8 cellular contexts compared by ENCODE assay signal in genomic region chr13:108915634-108916497, GRCh38.
A peak's percentile ranks its signal among the peaks of the same experiment; 100 is the strongest.
DNase-seq lines count a peak whose midpoint lies in the region; ATAC-seq and TF ChIP-seq lines count a peak whose summit lies in the region.

No MANE protein-coding gene starts in this region.

- no peak overlapping the region for H2BK12ac ChIP-seq in trophoblast cell (ENCODE audit: low read length)

- H2AFZ ChIP-seq in ACC112 (ENCODE audit: low read length, unreplicated experiment), result peak overlapping the region; percentile 74
- H2AFZ ChIP-seq in PC-9, result peak overlapping the region; percentile 49
- no peak overlapping the region for H2AFZ ChIP-seq in trophoblast cell (ENCODE audit: insufficient read depth, low read length, poor library complexity)

- peaks cover 29% of the 10 kb centered on the region for H3F3A ChIP-seq in PC-9 (ENCODE audit: insufficient read depth, low read depth)

- no peak overlapping the region for H3K4ac ChIP-seq in trophoblast cell (ENCODE audit: low read depth, low read length)

- H3K4me3 Mint-ChIP-seq in activated T-helper 2 cell treated with anti-CD3 and anti-CD28 coated beads, Interferon-gamma antibody, Interleukin-2, Interleukin-4, amounts not matched to agents 10 μg/mL and 5 μg/mL and 100 μg/mL, durations not matched to agents 14 hours and 24 hours and 36 hours (ENCODE audit: low read depth), result peak overlapping the region; percentile 60

- H3K4me2 ChIP-seq in PC-9 (peak overlapping the region; percentile 80), trophoblast cell (ENCODE audit: low read length) (no peak overlapping the region)

- ATAC-seq in GM18868 (IDR thresholded peaks at IDR 0.05; ENCODE audit: unreplicated experiment) (peak; percentile 95), HG03103 (IDR thresholded peaks at IDR 0.05; ENCODE audit: low read depth, unreplicated experiment) (peak; percentile 94)

- TF ChIP-seq EP300 in tibial nerve (IDR thresholded peaks at IDR 0.05), result peak; percentile 89 to 95

- H3K36me3 Mint-ChIP-seq in activated T-helper 2 cell treated with anti-CD3 and anti-CD28 coated beads, Interferon-gamma antibody, Interleukin-2, Interleukin-4, amounts not matched to agents 10 μg/mL and 5 μg/mL and 100 μg/mL, durations not matched to agents 14 hours and 24 hours and 36 hours (ENCODE audit: low read depth), result no peaks in the 10 kb centered on the region

- H3K36me3 ChIP-seq in ACC112 (ENCODE audit: insufficient read depth, low read length), result no peaks in the 10 kb centered on the region
- H3K36me3 ChIP-seq in PC-9 (ENCODE audit: low read depth), result no peaks in the 10 kb centered on the region
- H3K36me3 ChIP-seq in trophoblast cell (ENCODE audit: control insufficient read depth in 1 of 2, insufficient read depth in 2 of 2, low read length in 2 of 2), result no peaks in the 10 kb centered on the region
- H3K36me3 ChIP-seq in tibial nerve, result no peaks in the 10 kb centered on the region

- no peaks in the 10 kb centered on the region for H4K20me1 ChIP-seq in PC-9 (ENCODE audit: insufficient read depth)

- H2AK5ac ChIP-seq in trophoblast cell (ENCODE audit: low read length), result no peak overlapping the region

- H3K79me1 ChIP-seq in trophoblast cell (ENCODE audit: low read length), result no peaks in the 10 kb centered on the region

- H3K9me3 Mint-ChIP-seq in activated T-helper 2 cell treated with anti-CD3 and anti-CD28 coated beads, Interferon-gamma antibody, Interleukin-2, Interleukin-4, amounts not matched to agents 10 μg/mL and 5 μg/mL and 100 μg/mL, durations not matched to agents 14 hours and 24 hours and 36 hours, result no peaks in the 10 kb centered on the region

- H3K4me1 ChIP-seq in ACC112 (ENCODE audit: control insufficient read depth, insufficient read depth, low read length, unreplicated experiment), result peaks cover 28% of the 10 kb centered on the region
- peaks cover 56% of the 10 kb centered on the region for H3K4me1 ChIP-seq in PC-9 (replicated peaks; ENCODE audit: insufficient read depth)
- H3K4me1 ChIP-seq in trophoblast cell (ENCODE audit: control insufficient read depth in 1 of 2, insufficient read depth in 2 of 2, low read length in 2 of 2), result no peaks in the 10 kb centered on the region
- peaks cover 0 to 43% (median 3%) of the 10 kb centered on the region in 4 donors for H3K4me1 ChIP-seq in tibial nerve

- H3K9me2 ChIP-seq in PC-9 (ENCODE audit: insufficient read depth), result no peaks in the 10 kb centered on the region

- H3K4me3 ChIP-seq in ACC112 (ENCODE audit: low read depth, low read length), result peak overlapping the region; percentile 57
- peak overlapping the region; percentile 47 for H3K4me3 ChIP-seq in PC-9
- H3K4me3 ChIP-seq in trophoblast cell (ENCODE audit: low read depth, low read length), result no peak overlapping the region
- H3K4me3 ChIP-seq in tibial nerve, result peak overlapping the region in 1 of 4 donors; percentile 29

- TF ChIP-seq POLR2A in tibial nerve (IDR thresholded peaks at IDR 0.05), result peak in 1 of 2 donors; percentile 30

- no peaks in the 10 kb centered on the region for H3K79me2 ChIP-seq in ACC112 (ENCODE audit: control insufficient read depth, insufficient read depth, low read length, unreplicated experiment)
- H3K79me2 ChIP-seq in PC-9 (ENCODE audit: low read depth), result no peaks in the 10 kb centered on the region
- H3K79me2 ChIP-seq in trophoblast cell (ENCODE audit: control insufficient read depth, insufficient read depth, low read length, poor library complexity), result no peaks in the 10 kb centered on the region

- peaks cover 21% of the 10 kb centered on the region for H3K4me1 Mint-ChIP-seq in activated T-helper 2 cell treated with anti-CD3 and anti-CD28 coated beads, Interferon-gamma antibody, Interleukin-2, Interleukin-4, amounts not matched to agents 10 μg/mL and 5 μg/mL and 100 μg/mL, durations not matched to agents 14 hours and 24 hours and 36 hours (ENCODE audit: low read depth)

- intact Hi-C loops in PC-9 (cut with micrococcal nuclease; ENCODE audit: unreplicated experiment), result loop anchor here (1.0 to 10.0 kb wide), 11 partner anchors 41 to 1529 kb away; partner anchors contain the start of gene IRS2
- intact Hi-C loops in activated T-helper 2 cell treated with anti-CD3 and anti-CD28 coated beads, Interferon-gamma antibody, Interleukin-2, Interleukin-4, amounts not matched to agents 10 μg/mL and 5 μg/mL and 100 μg/mL, durations not matched to agents 14 hours and 24 hours and 36 hours (cut with micrococcal nuclease), result loop anchor here (1.0 to 5.0 kb wide), 3 partner anchors 17 to 871 kb away; partner anchors contain the start of genes ABHD13 and IRS2

- H3K14ac ChIP-seq in trophoblast cell (ENCODE audit: low read length), result no peak overlapping the region

- H3K18ac ChIP-seq in trophoblast cell (ENCODE audit: low read length), result no peak overlapping the region

- peaks cover 15% of the 10 kb centered on the region for H3K27me3 Mint-ChIP-seq in activated T-helper 2 cell treated with anti-CD3 and anti-CD28 coated beads, Interferon-gamma antibody, Interleukin-2, Interleukin-4, amounts not matched to agents 10 μg/mL and 5 μg/mL and 100 μg/mL, durations not matched to agents 14 hours and 24 hours and 36 hours (ENCODE audit: low read depth)

- H3K27me3 ChIP-seq in ACC112 (ENCODE audit: insufficient read depth, low read length), result no peaks in the 10 kb centered on the region
- H3K27me3 ChIP-seq in PC-9 (ENCODE audit: insufficient read depth, low read depth), result no peaks in the 10 kb centered on the region
- H3K27me3 ChIP-seq in trophoblast cell (ENCODE audit: insufficient read depth, low read length), result no peaks in the 10 kb centered on the region
- H3K27me3 ChIP-seq in tibial nerve, result no peaks in the 10 kb centered on the region

- TF ChIP-seq CTCF in PC-9 (conservative IDR thresholded peaks at IDR 0.05), result no peak
- TF ChIP-seq CTCF in tibial nerve (IDR thresholded peaks at IDR 0.05), result no peak

- H3K9ac ChIP-seq in trophoblast cell (ENCODE audit: low read length), result no peak overlapping the region

- peak overlapping the region; percentile 89 for H3K27ac Mint-ChIP-seq in activated T-helper 2 cell treated with anti-CD3 and anti-CD28 coated beads, Interferon-gamma antibody, Interleukin-2, Interleukin-4, amounts not matched to agents 10 μg/mL and 5 μg/mL and 100 μg/mL, durations not matched to agents 14 hours and 24 hours and 36 hours

- DNase-seq in PC-9, result peak; percentile 81 to 96
- DNase-seq in activated T-helper 2 cell treated with anti-CD3 and anti-CD28 coated beads, Interferon-gamma antibody, Interleukin-2, Interleukin-4, amounts not matched to agents 10 μg/mL and 5 μg/mL and 100 μg/mL, durations not matched to agents 14 hours and 24 hours and 36 hours (ENCODE audit: low spot score), result peak; percentile 73
- DNase-seq in glomerular endothelial cell (ENCODE audit: extremely low read depth, low read depth, low spot score), result peak; percentile 93
- DNase-seq in trophoblast cell, result peak; percentile 77 to 86
- peak; percentile 88 to 92 for DNase-seq in tibial nerve (ENCODE audit: low spot score in 2 of 2)

- no peak overlapping the region for H4K91ac ChIP-seq in trophoblast cell (ENCODE audit: low read depth, low read length)

- no peak overlapping the region for H4K12ac ChIP-seq in trophoblast cell (ENCODE audit: low read depth, low read length)

- POLR2A ChIA-PET in PC-9 (lab: Charles Lee; ENCODE audit: unreplicated experiment), result interaction anchor here (0.6 to 0.9 kb wide), 3 partner anchors 240 to 1610 kb away, joined by 3 to 6 read pairs (median 4); no protein-coding TSS in a partner anchor

- BruUV-seq in PC-9 (replicated peaks; lab: Mats Ljungman, UMichigan), result TSS peak; percentile 92

- no CpG with 5 or more reads among the region's 9 CpGs for WGBS in trophoblast cell (ENCODE audit: extremely low coverage, insufficient coverage, insufficient read length)
- 13 to 18% methylated on average over 9 of the region's 9 CpGs for WGBS in tibial nerve, 2 donors

- H3K23ac ChIP-seq in trophoblast cell (ENCODE audit: low read length), result no peak overlapping the region

- CTCF ChIA-PET in PC-9 (lab: Charles Lee), result interaction anchor here (0.6 to 1.0 kb wide), 3 partner anchors 947 to 1528 kb away, joined by 3 read pairs; no protein-coding TSS in a partner anchor

- no peak overlapping the region for H2BK120ac ChIP-seq in trophoblast cell (ENCODE audit: insufficient read depth, low read length, poor library complexity)

- H4K8ac ChIP-seq in trophoblast cell (ENCODE audit: low read depth, low read length), result no peak overlapping the region

- no peaks in the 10 kb centered on the region for H3K9me3 ChIP-seq in PC-9 (ENCODE audit: insufficient read depth, low read depth)
- H3K9me3 ChIP-seq in trophoblast cell (ENCODE audit: insufficient read depth, low read depth, low read length), result peaks cover 1% of the 10 kb centered on the region
- no peaks in the 10 kb centered on the region for H3K9me3 ChIP-seq in tibial nerve

- H2BK5ac ChIP-seq in trophoblast cell (ENCODE audit: low read depth, low read length, poor library complexity), result no peak overlapping the region

- H3K27ac ChIP-seq in ACC112 (ENCODE audit: low read depth, low read length), result peak overlapping the region; percentile 72
- peak overlapping the region; percentile 96 for H3K27ac ChIP-seq in PC-9
- H3K27ac ChIP-seq in trophoblast cell (ENCODE audit: low read depth, low read length), result no peak overlapping the region
- peak overlapping the region; percentile 61 to 85 (median 76) for H3K27ac ChIP-seq in tibial nerve
